ENCODE assay signal across 13 cellular contexts in genomic region chr19:48613024-48613851, GRCh38. TPM values are rescaled to one million over a fixed set of nuclear protein-coding genes. Genes with fewer than 3 reads are reported as not detected.
DNase-seq lines count a peak whose midpoint lies in the region; ATAC-seq, FAIRE-seq and TF ChIP-seq lines count a peak whose summit lies in the region.
"Had no signal": no experiment of that assay in that cellular context is flagged by ENCODE, and none has a peak within 500 bp of the region (broad histone marks: within the 10 kb centered on the region; RNA-seq: fewer than 3 reads in every experiment).

No MANE protein-coding gene starts in this region.

- no peak overlapping the region for H3K27ac Mint-ChIP-seq in neural crest cell (ENCODE audit: unreplicated experiment)

- CTCF ChIA-PET in A673 (lab: Charles Lee) = interaction anchor here (0.6 kb wide), 1 partner anchor 249 kb away, joined by 15 read pairs; the partner anchor contains the start of genes SYNGR4 and TMEM143

- H3K27me3 Mint-ChIP-seq in neural crest cell (ENCODE audit: low read depth) = peaks cover 12% of the 10 kb centered on the region
- H3K27me3 Mint-ChIP-seq: naive thymus-derived CD8-positive, alpha-beta T cell had no signal

- intact Hi-C loops in A673 (cut with micrococcal nuclease; ENCODE audit: unreplicated experiment) = no loop called here

- DNase-seq in A673 (ENCODE audit: low spot score) (no peak), neural crest cell (ENCODE audit: low read depth, low spot score) (no peak), WERI-Rb-1 (no peak), GM19239 (ENCODE audit: insufficient read length, low spot score) (no peak)
- DNase-seq: naive thymus-derived CD8-positive, alpha-beta T cell; NCI-H187 had no signal

- H3K9me3 ChIP-seq in A673 (ENCODE audit: low read depth, low read length, poor library complexity, severe bottlenecking) = no peaks in the 10 kb centered on the region
- H3K9me3 ChIP-seq in HUES6 (ENCODE audit: control insufficient read depth, insufficient read depth, low read depth, low read length) = no peaks in the 10 kb centered on the region
- H3K9me3 ChIP-seq in WERI-Rb-1 (ENCODE audit: severe bottlenecking) = no peaks in the 10 kb centered on the region
- H3K9me3 ChIP-seq: body of pancreas had no signal

- peak overlapping the region; percentile 76 for H3K4me3 Mint-ChIP-seq in neural crest cell

- no peaks in the 10 kb centered on the region for H3K9me3 Mint-ChIP-seq in neural crest cell
- H3K9me3 Mint-ChIP-seq: naive thymus-derived CD8-positive, alpha-beta T cell had no signal

- no peak for FAIRE-seq in GM19239 (lab: Jason Lieb, UNC)

- H3K4me1 Mint-ChIP-seq in neural crest cell = peaks cover 37% of the 10 kb centered on the region

- BruUV-seq in A673 (replicated peaks; lab: Mats Ljungman, UMichigan) = no TSS peak

- H3K9ac ChIP-seq in HUES6 (ENCODE audit: low read length) = peak overlapping the region; percentile 79

- peaks cover 14% of the 10 kb centered on the region for H3K36me3 Mint-ChIP-seq in neural crest cell (ENCODE audit: low read depth)

- H3K27me3 ChIP-seq in A673 (replicated peaks; ENCODE audit: insufficient read depth, low read depth, low read length, poor library complexity) (no peaks in the 10 kb centered on the region), HUES6 (ENCODE audit: control insufficient read depth, insufficient read depth, low read length) (no peaks in the 10 kb centered on the region), WERI-Rb-1 (ENCODE audit: insufficient read depth, low read depth, severe bottlenecking) (no peaks in the 10 kb centered on the region)
- H3K27me3 ChIP-seq: body of pancreas had no signal

- H3K27ac ChIP-seq in A673 (ENCODE audit: low read depth, low read length, poor library complexity, severe bottlenecking) = peak overlapping the region; percentile 42
- no peak overlapping the region for H3K27ac ChIP-seq in HUES6 (ENCODE audit: low read depth, low read length)
- H3K27ac ChIP-seq in cingulate gyrus (ENCODE audit: low read depth, low read length) = peak overlapping the region; percentile 8
- H3K27ac ChIP-seq in WERI-Rb-1 = no peak overlapping the region

- H3K4me3 ChIP-seq in A673 (ENCODE audit: low read depth, low read length, poor library complexity, severe bottlenecking) = no peak overlapping the region
- H3K4me3 ChIP-seq in HUES6 (ENCODE audit: low read depth, low read length) = no peak overlapping the region
- H3K4me3 ChIP-seq in WERI-Rb-1 (ENCODE audit: low read depth, low read length) = no peak overlapping the region
- H3K4me3 ChIP-seq: body of pancreas had no signal

- H3K36me3 ChIP-seq in A673 (ENCODE audit: insufficient read depth, low read length, poor library complexity, severe bottlenecking) (peaks cover 37% of the 10 kb centered on the region), HUES6 (ENCODE audit: control insufficient read depth, insufficient read depth, low read length) (peaks cover 43% of the 10 kb centered on the region), WERI-Rb-1 (peaks cover 41% of the 10 kb centered on the region)

- POLR2A ChIA-PET in A673 (lab: Charles Lee; ENCODE audit: low non-redundant PET) = no interaction called here

- ATAC-seq in GM18907 (IDR thresholded peaks at IDR 0.05; ENCODE audit: unreplicated experiment) (no peak), HG03039 (IDR thresholded peaks at IDR 0.05; ENCODE audit: unreplicated experiment) (no peak)
- ATAC-seq: body of pancreas; naive thymus-derived CD8-positive, alpha-beta T cell had no signal

- no peak for TF ChIP-seq CTCF in A673 (conservative IDR thresholded peaks at IDR 0.05; ENCODE audit: low read depth, low read length)
- no peak for TF ChIP-seq CTCF in neural crest cell (conservative IDR thresholded peaks at IDR 0.05)
- TF ChIP-seq CTCF in WERI-Rb-1 (IDR thresholded peaks at IDR 0.05; ENCODE audit: low read depth, low read length) = no peak

- H3K4me1 ChIP-seq in A673 (ENCODE audit: insufficient read depth, low read length, poor library complexity, severe bottlenecking) (peaks cover 20% of the 10 kb centered on the region), HUES6 (ENCODE audit: control insufficient read depth, insufficient read depth, low read length) (peaks cover 45% of the 10 kb centered on the region)

RNA-seq across cellular contexts. Expression of gene FAM83E, which starts 1.6 kb away (rescaled TPM):
- total RNA-seq in A673 (2021) (5.5 and 6.1 TPM in 2 replicates), neural crest cell (5.9 and 6.1 TPM in 2 replicates)

RNA-seq across cellular contexts. Expression of gene RPL18, which starts 5.7 kb away (rescaled TPM):
- total RNA-seq in A673 (2021) = 1,417 and 1,448 TPM in 2 replicates
- total RNA-seq in neural crest cell = 1,772 and 1,774 TPM in 2 replicates

RNA-seq across cellular contexts. Expression of gene SPHK2, which starts 6.1 kb away (rescaled TPM):
- 38.8 and 43.0 TPM in 2 replicates for total RNA-seq in A673 (2021)
- total RNA-seq in neural crest cell = 48.5 and 50.3 TPM in 2 replicates

RNA-seq across cellular contexts. Expression of gene SPACA4, which starts 6.7 kb away (rescaled TPM):
- total RNA-seq in A673 (2021) (not detected in 2 replicates), neural crest cell (not detected in 2 replicates)
- total RNA-seq: body of pancreas; H4; naive thymus-derived CD8-positive, alpha-beta T cell; OCI-LY7 had no signal

RNA-seq across cellular contexts. Expression of gene DBP, which starts 23.9 kb away (rescaled TPM):
- 14.2 and 22.1 TPM in 2 replicates for total RNA-seq in A673 (2021)
- 4.9 and 5.2 TPM in 2 replicates for total RNA-seq in neural crest cell

Comparison
In these comparisons a context has a peak if more than half of its experiments do, and no peak if none do; other contexts are left out.
1. H3K27ac ChIP-seq: peak in A673 (single experiment) and cingulate gyrus (single experiment); none in HUES6 (single experiment) and WERI-Rb-1 (single experiment).